Comparison of ENCODE assay signal across 1 cellular context in genomic region chr6:165837948-165838745, GRCh38.
TF ChIP-seq lines count a peak whose summit lies in the region.

No MANE protein-coding gene starts in this region.

TF ChIP-seq in HEK293, 187 proteins besides CTCF, POLR2A, EP300 and RAD21 (continued from another document):
- TF ChIP-seq PRDM6 (tag by site-specific recombination; IDR thresholded peaks at IDR 0.05), result peak; percentile 68
- no peak for TF ChIP-seq KLF10 (tag by site-specific recombination; IDR thresholded peaks at IDR 0.05)
